Comparison of ENCODE assay signal across 19 cellular contexts in the genomic region with DNA sequence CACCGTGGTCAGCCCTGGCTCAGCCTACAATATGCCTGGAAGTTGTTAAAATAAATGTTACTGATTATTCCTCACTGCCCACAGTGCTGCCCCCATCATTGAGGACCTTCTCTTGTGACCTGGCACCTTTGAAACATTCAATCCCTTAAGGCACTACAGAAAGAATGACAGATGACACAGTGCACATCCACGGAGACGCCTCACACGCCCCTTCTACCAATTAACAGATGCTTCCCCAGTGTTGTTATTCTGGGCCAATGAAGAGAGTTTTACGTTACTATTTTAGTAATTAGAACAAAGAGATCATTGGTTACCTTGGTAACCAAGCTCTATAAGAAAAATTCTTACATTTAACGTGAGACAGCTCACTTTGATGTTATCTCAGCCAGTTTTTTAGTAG.
DNase-seq lines count a peak whose midpoint lies in the region; ATAC-seq, FAIRE-seq and TF ChIP-seq lines count a peak whose summit lies in the region.
"Had no signal": no experiment of that assay in that cellular context is flagged by ENCODE, and none has a peak within 500 bp of the region (broad histone marks: within the 10 kb centered on the region; RNA-seq: fewer than 3 reads in every experiment).

No MANE protein-coding gene starts in this region.

- H2BK12ac ChIP-seq in H1 (ENCODE audit: low read depth, low read length), result no peak overlapping the region

- peaks cover 5% of the 10 kb centered on the region for H3K79me2 ChIP-seq in Karpas-422 (ENCODE audit: low read length)
- H3K79me2 ChIP-seq in H1 (ENCODE audit: control insufficient read depth in 1 of 2, insufficient read depth in 2 of 2, low read length in 2 of 2), result no peaks in the 10 kb centered on the region
- no peaks in the 10 kb centered on the region for H3K79me2 ChIP-seq in neural progenitor cell (ENCODE audit: low read depth)

- POLR2A ChIA-PET in H1 (lab: Charles Lee; ENCODE audit: partially characterized antibody), result no interaction called here

- no peak for ATAC-seq in HG02938 (IDR thresholded peaks at IDR 0.05; ENCODE audit: unreplicated experiment)
- ATAC-seq: HepG2 had no signal

- H3K27me3 ChIP-seq in Karpas-422 (ENCODE audit: low read length), result no peaks in the 10 kb centered on the region
- H3K27me3 ChIP-seq in H1 (replicated peaks in 1 of 4; ENCODE audit: control insufficient read depth in 3 of 4, extremely low read depth in 1 of 4, insufficient read depth in 3 of 4, low read length in 3 of 4), result no peaks in the 10 kb centered on the region
- H3K27me3 ChIP-seq in neural progenitor cell, result no peaks in the 10 kb centered on the region

- H3K79me1 ChIP-seq in H1 (ENCODE audit: low read depth, low read length), result no peaks in the 10 kb centered on the region

- H3K9me3 Mint-ChIP-seq in neural progenitor cell, result no peaks in the 10 kb centered on the region
- no peaks in the 10 kb centered on the region for H3K9me3 Mint-ChIP-seq in type B pancreatic cell
- H3K9me3 Mint-ChIP-seq: CD4-positive, CD25-positive, alpha-beta regulatory T cell had no signal

- H3K27ac ChIP-seq in Karpas-422 (ENCODE audit: low read length), result peak overlapping the region; percentile 99
- no peak overlapping the region for H3K27ac ChIP-seq in H1 (ENCODE audit: low read depth, low read length)
- H3K27ac ChIP-seq in neural progenitor cell, result no peak overlapping the region
- H3K27ac ChIP-seq: RWPE1 had no signal

- H3K36me3 ChIP-seq in Karpas-422 (ENCODE audit: insufficient read depth, low read length) (peaks cover 5% of the 10 kb centered on the region), H1 (ENCODE audit: control insufficient read depth in 2 of 4, insufficient read depth in 4 of 4, low read length in 3 of 4) (no peaks in the 10 kb centered on the region), neural progenitor cell (no peaks in the 10 kb centered on the region)

- H2BK15ac ChIP-seq in H1 (ENCODE audit: low read length), result no peak overlapping the region

- no peak overlapping the region for H2BK120ac ChIP-seq in H1 (replicated peaks; ENCODE audit: low read depth, low read length)

- TF ChIP-seq POLR2A in H1 (IDR thresholded peaks at IDR 0.05; ENCODE audit: control extremely low read depth in 1 of 2, low read depth in 2 of 2, low read length in 2 of 2), result no peak

- no peak overlapping the region for H3K4ac ChIP-seq in H1 (replicated peaks; ENCODE audit: insufficient read length, low read depth, low read length)

- DNase-seq in Karpas-422, result no peak
- DNase-seq in H1 (ENCODE audit: low read depth in 1 of 2, low spot score in 2 of 2), result no peak
- DNase-seq in neural progenitor cell (ENCODE audit: low spot score), result no peak
- no peak for DNase-seq in type B pancreatic cell (ENCODE audit: extremely low spot score, unreplicated experiment)
- no peak for DNase-seq in NK-92 (lab: John Stamatoyannopoulos, UW; ENCODE audit: unreplicated experiment)
- DNase-seq in NCI-H146 (lab: John Stamatoyannopoulos, UW), result no peak
- DNase-seq: CD4-positive, CD25-positive, alpha-beta regulatory T cell; NCI-H1417; NCI-H187; NCI-H2081 treated with DMSO at 0.1 percent for 48 hours; NCI-H2171; NCI-H226; NCI-H510A; NCI-H69; SHP77 had no signal

- peak overlapping the region; percentile 54; the same call in 1 of the 2 replicates for H2AK5ac ChIP-seq in H1 (ENCODE audit: low read depth, low read length)

- no peak overlapping the region for H3K56ac ChIP-seq in H1 (replicated peaks; ENCODE audit: insufficient read length, low read depth, low read length)

- no peak overlapping the region for H4K8ac ChIP-seq in H1 (ENCODE audit: extremely low read depth, insufficient read depth, low read length)

- no peak for FAIRE-seq in H1 (lab: Jason Lieb, UNC)
- FAIRE-seq: H54, HepG2 had no signal

- H3K9me3 ChIP-seq in Karpas-422 (ENCODE audit: low read length) (no peaks in the 10 kb centered on the region), H1 (ENCODE audit: insufficient read depth in 2 of 2, low read depth in 1 of 2, low read length in 1 of 2) (no peaks in the 10 kb centered on the region), neural progenitor cell (ENCODE audit: low read depth) (no peaks in the 10 kb centered on the region)

- no peak overlapping the region for H2BK5ac ChIP-seq in H1 (ENCODE audit: low read depth, low read length)

- H3K27ac Mint-ChIP-seq in neural progenitor cell (peak overlapping the region; percentile 31), type B pancreatic cell (peak overlapping the region; percentile 34)
- H3K27ac Mint-ChIP-seq: CD4-positive, CD25-positive, alpha-beta regulatory T cell had no signal

- H3K4me1 ChIP-seq in Karpas-422 (ENCODE audit: low read length) (peaks cover 73% of the 10 kb centered on the region), H1 (replicated peaks in 1 of 4; ENCODE audit: control insufficient read depth in 3 of 4, insufficient read depth in 4 of 4, low read length in 3 of 4) (peaks cover 0 to 9% (median 6%) of the 10 kb centered on the region in 4 experiments; a peak in 6 of 7 replicates), neural progenitor cell (peaks cover 11% of the 10 kb centered on the region)

- H3K4me3 ChIP-seq in Karpas-422 (ENCODE audit: low read length), result no peak overlapping the region
- H3K4me3 ChIP-seq in H1 (ENCODE audit: extremely low read depth in 1 of 4, insufficient read depth in 2 of 4, low read depth in 3 of 4, low read length in 4 of 4), result no peak overlapping the region
- no peak overlapping the region for H3K4me3 ChIP-seq in neural progenitor cell

- 90% methylated on average over 6 of the region's 6 CpGs; no CpG with 5 or more reads in 1 of the 2 experiments for WGBS in H1 (ENCODE audit: extremely low coverage in 1 of 2, insufficient coverage in 1 of 2, insufficient read length in 1 of 2, insufficient replicate concordance in 2 of 2, low coverage in 1 of 2, low lambda C conversion rate in 2 of 2, missing lambda C conversion rate in 1 of 2), 2 experiments

- H4K5ac ChIP-seq in H1 (ENCODE audit: insufficient read length, low read depth, low read length), result no peak overlapping the region

- H3F3A ChIP-seq in neural progenitor cell (ENCODE audit: low read depth), result no peaks in the 10 kb centered on the region

- H3K4me1 Mint-ChIP-seq in neural progenitor cell (peaks cover 38% of the 10 kb centered on the region), type B pancreatic cell (ENCODE audit: unreplicated experiment) (peaks cover 22% of the 10 kb centered on the region)

- TF ChIP-seq EP300 in H1 (IDR thresholded peaks at IDR 0.05; ENCODE audit: borderline replicate concordance in 1 of 2, low read depth in 2 of 2, low read length in 2 of 2), result no peak

- H3K27me3 Mint-ChIP-seq in neural progenitor cell (ENCODE audit: insufficient read depth, low read depth) (peaks cover 4% of the 10 kb centered on the region), type B pancreatic cell (no peaks in the 10 kb centered on the region)
- H3K27me3 Mint-ChIP-seq: CD4-positive, CD25-positive, alpha-beta regulatory T cell had no signal

- H3K23me2 ChIP-seq in H1 (ENCODE audit: low read depth, low read length), result no peaks in the 10 kb centered on the region

- no peak overlapping the region for H4K91ac ChIP-seq in H1 (replicated peaks; ENCODE audit: insufficient read length, low read length)

- no peaks in the 10 kb centered on the region for H3K9me2 ChIP-seq in Karpas-422 (replicated peaks; ENCODE audit: insufficient read depth, low read length)

- TF ChIP-seq CTCF in H1 (IDR thresholded peaks at IDR 0.05; ENCODE audit: control extremely low read depth in 1 of 3, insufficient read depth in 1 of 3, low read depth in 1 of 3, low read length in 3 of 3) (no peak), neural progenitor cell (IDR thresholded peaks at IDR 0.05) (no peak), type B pancreatic cell (conservative IDR thresholded peaks at IDR 0.05) (no peak)

- peaks cover 10% of the 10 kb centered on the region for H3K36me3 Mint-ChIP-seq in neural progenitor cell
- H3K36me3 Mint-ChIP-seq in type B pancreatic cell, result peaks cover 6% of the 10 kb centered on the region

- no peak overlapping the region for H2BK20ac ChIP-seq in H1 (ENCODE audit: low read length)

- no peak overlapping the region for H3K23ac ChIP-seq in H1 (ENCODE audit: insufficient read length)

- H3K9ac ChIP-seq in Karpas-422 (ENCODE audit: low read length) (no peak overlapping the region), H1 (replicated peaks in 1 of 4; ENCODE audit: extremely low read depth in 1 of 4, low read depth in 3 of 4, low read length in 3 of 4) (no peak overlapping the region), neural progenitor cell (no peak overlapping the region)

- H2AFZ ChIP-seq in Karpas-422 (ENCODE audit: low read length) (no peak overlapping the region), H1 (ENCODE audit: low read length) (no peak overlapping the region), neural progenitor cell (replicated peaks) (no peak overlapping the region)

- H3K18ac ChIP-seq in H1 (ENCODE audit: extremely low read depth, low read length), result 0 out of 2 replicates have a peak overlapping the region, but pooled peaks have one; percentile 24

- H4K20me1 ChIP-seq in Karpas-422 (ENCODE audit: insufficient read depth, low read depth, low read length) (no peaks in the 10 kb centered on the region), H1 (replicated peaks in 1 of 2; ENCODE audit: control insufficient read depth in 1 of 2, insufficient read depth in 2 of 2, low read length in 2 of 2) (no peaks in the 10 kb centered on the region), neural progenitor cell (ENCODE audit: low read depth) (no peaks in the 10 kb centered on the region)

- CTCF ChIA-PET in H1 (lab: Charles Lee; ENCODE audit: partially characterized antibody), result interaction anchor here (0.6 to 13.3 kb wide), 5 partner anchors 10 to 1605 kb away, joined by 3 to 188 read pairs (median 4); no protein-coding TSS in a partner anchor

- TF ChIP-seq RAD21 in H1 (IDR thresholded peaks at IDR 0.05 in 1 of 2, conservative IDR thresholded peaks at IDR 0.05 in 1 of 2; ENCODE audit: low read depth in 2 of 2, low read length in 2 of 2), result no peak

- H3K14ac ChIP-seq in H1 (ENCODE audit: insufficient read length), result no peak overlapping the region

- H3K4me2 ChIP-seq in Karpas-422 (ENCODE audit: low read depth, low read length, poor library complexity, severe bottlenecking), result no peak overlapping the region
- H3K4me2 ChIP-seq in H1 (ENCODE audit: insufficient read depth in 1 of 2, low read depth in 2 of 2, low read length in 2 of 2), result no peak overlapping the region
- H3K4me2 ChIP-seq in neural progenitor cell, result no peak overlapping the region

- H3K4me3 Mint-ChIP-seq in neural progenitor cell (no peak overlapping the region), type B pancreatic cell (no peak overlapping the region)
- H3K4me3 Mint-ChIP-seq: CD4-positive, CD25-positive, alpha-beta regulatory T cell had no signal

TF ChIP-seq in H1, 55 proteins besides CTCF, POLR2A, EP300 and RAD21 (continues in another document):
- TF ChIP-seq MAFK (IDR thresholded peaks at IDR 0.05; ENCODE audit: low read depth, low read length) (no peak), EGR1 (IDR thresholded peaks at IDR 0.05; ENCODE audit: borderline replicate concordance, low read depth, low read length) (no peak), SP2 (IDR thresholded peaks at IDR 0.05; ENCODE audit: low read length) (no peak), HDAC6 (IDR thresholded peaks at IDR 0.05; ENCODE audit: low read depth, low read length) (no peak)
